12 cellular contexts compared by ENCODE assay signal in the genomic region with DNA sequence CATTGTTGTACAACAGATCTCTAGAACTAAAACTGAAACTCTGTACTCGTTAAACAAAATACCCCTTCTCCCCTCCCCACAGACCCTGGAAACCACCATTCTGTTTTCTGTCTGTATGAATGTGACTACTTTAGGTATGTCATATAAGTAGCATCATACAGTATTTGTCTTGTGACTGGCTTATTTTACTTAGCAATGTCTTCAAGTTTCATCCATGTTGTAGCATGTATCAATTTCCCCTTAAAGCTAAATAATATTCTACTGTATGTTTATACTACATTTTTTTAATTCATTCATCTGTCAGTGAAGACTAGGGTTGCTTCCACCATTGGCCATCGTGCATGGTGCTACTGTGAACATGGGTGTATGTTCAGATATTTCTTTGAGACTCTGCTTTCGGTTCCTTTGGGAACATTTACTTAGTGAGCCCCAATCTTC.
DNase-seq lines count a peak whose midpoint lies in the region; ATAC-seq lines count a peak whose summit lies in the region.
"Had no signal": no experiment of that assay in that cellular context is flagged by ENCODE, and none has a peak within 500 bp of the region (broad histone marks: within the 10 kb centered on the region; RNA-seq: fewer than 3 reads in every experiment).

No MANE protein-coding gene starts in this region.

- H3K4me3 Mint-ChIP-seq in stimulated activated effector memory CD8-positive, alpha-beta T cell treated with anti-CD3 and anti-CD28 coated beads, Interleukin-12 subunit alpha, Interleukin-12 subunit beta, amount 100 ng/mL, for 72 hours = no peak overlapping the region
- H3K4me3 Mint-ChIP-seq: neural progenitor cell; stimulated activated naive CD8-positive, alpha-beta T cell treated with anti-CD3 and anti-CD28 coated beads, Interleukin-15, Interleukin-2, amounts not matched to agents 100 ng/mL and 50 ng/mL, for 24 hours had no signal

- no peak overlapping the region for H3K27ac Mint-ChIP-seq in activated naive CD4-positive, alpha-beta T cell treated with anti-CD3 and anti-CD28 coated beads, Interleukin-2, amount 50 U/mL, for 72 hours
- H3K27ac Mint-ChIP-seq in stimulated activated effector memory CD8-positive, alpha-beta T cell treated with anti-CD3 and anti-CD28 coated beads, Interleukin-12 subunit alpha, Interleukin-12 subunit beta, amount 100 ng/mL, for 72 hours = no peak overlapping the region
- H3K27ac Mint-ChIP-seq: neural progenitor cell; stimulated activated naive CD8-positive, alpha-beta T cell treated with anti-CD3 and anti-CD28 coated beads, Interleukin-15, Interleukin-2, amounts not matched to agents 100 ng/mL and 50 ng/mL, for 24 hours had no signal

- ATAC-seq in activated naive CD4-positive, alpha-beta T cell treated with anti-CD3 and anti-CD28 coated beads, Interleukin-2, amount 50 U/mL, for 72 hours = peak; percentile 51 to 98
- ATAC-seq in GM21619 (IDR thresholded peaks at IDR 0.05; ENCODE audit: unreplicated experiment) (peak; percentile 84), HG03135 (IDR thresholded peaks at IDR 0.05; ENCODE audit: unreplicated experiment) (peak; percentile 91)
- peak; percentile 90 for ATAC-seq in stimulated activated effector memory CD8-positive, alpha-beta T cell treated with anti-CD3 and anti-CD28 coated beads, Interleukin-12 subunit alpha, Interleukin-12 subunit beta, amount 100 ng/mL, for 72 hours
- ATAC-seq: esophagus mucosa had no signal

- H3K4me1 Mint-ChIP-seq in stimulated activated effector memory CD8-positive, alpha-beta T cell treated with anti-CD3 and anti-CD28 coated beads, Interleukin-12 subunit alpha, Interleukin-12 subunit beta, amount 100 ng/mL, for 72 hours = peaks cover 9% of the 10 kb centered on the region

- DNase-seq in activated naive CD4-positive, alpha-beta T cell treated with anti-CD3 and anti-CD28 coated beads, Interleukin-2, amount 50 U/mL, for 72 hours (ENCODE audit: low spot score in 2 of 2) = no peak
- DNase-seq in activated naive CD4-positive, alpha-beta T cell treated with anti-CD3 and anti-CD28 coated beads, Interleukin-2, amount 50 U/mL, for 16 hours = no peak
- no peak for DNase-seq in stimulated activated effector memory CD8-positive, alpha-beta T cell treated with anti-CD3 and anti-CD28 coated beads, Interleukin-12 subunit alpha, Interleukin-12 subunit beta, amount 100 ng/mL, for 72 hours (ENCODE audit: low spot score in 2 of 2)
- DNase-seq in HT-29 (ENCODE audit: low spot score) = no peak
- DNase-seq in stimulated activated CD4-positive, alpha-beta T cell treated with anti-CD3 and anti-CD28 coated beads, Interleukin-1b, Interleukin-23, amount 100 ng/mL, for 48 hours = no peak
- DNase-seq in NCI-H1417 treated with DMSO at 0.1 percent for 48 hours (lab: John Stamatoyannopoulos, UW) = no peak
- DNase-seq: NCI-H69 had no signal

- no peaks in the 10 kb centered on the region for H3K9me3 Mint-ChIP-seq in activated naive CD4-positive, alpha-beta T cell treated with anti-CD3 and anti-CD28 coated beads, Interleukin-2, amount 50 U/mL, for 72 hours
- H3K9me3 Mint-ChIP-seq in stimulated activated effector memory CD8-positive, alpha-beta T cell treated with anti-CD3 and anti-CD28 coated beads, Interleukin-12 subunit alpha, Interleukin-12 subunit beta, amount 100 ng/mL, for 72 hours = no peaks in the 10 kb centered on the region
- H3K9me3 Mint-ChIP-seq: neural progenitor cell; stimulated activated naive CD8-positive, alpha-beta T cell treated with anti-CD3 and anti-CD28 coated beads, Interleukin-15, Interleukin-2, amounts not matched to agents 100 ng/mL and 50 ng/mL, for 24 hours had no signal

- peaks cover 14 to 15% of the 10 kb centered on the region in 2 donors for H3K36me3 Mint-ChIP-seq in activated naive CD4-positive, alpha-beta T cell treated with anti-CD3 and anti-CD28 coated beads, Interleukin-2, amount 50 U/mL, for 72 hours
- H3K36me3 Mint-ChIP-seq in stimulated activated effector memory CD8-positive, alpha-beta T cell treated with anti-CD3 and anti-CD28 coated beads, Interleukin-12 subunit alpha, Interleukin-12 subunit beta, amount 100 ng/mL, for 72 hours = no peaks in the 10 kb centered on the region
- H3K36me3 Mint-ChIP-seq: neural progenitor cell had no signal
